Comparison of ENCODE assay signal across 14 cellular contexts in the genomic region with DNA sequence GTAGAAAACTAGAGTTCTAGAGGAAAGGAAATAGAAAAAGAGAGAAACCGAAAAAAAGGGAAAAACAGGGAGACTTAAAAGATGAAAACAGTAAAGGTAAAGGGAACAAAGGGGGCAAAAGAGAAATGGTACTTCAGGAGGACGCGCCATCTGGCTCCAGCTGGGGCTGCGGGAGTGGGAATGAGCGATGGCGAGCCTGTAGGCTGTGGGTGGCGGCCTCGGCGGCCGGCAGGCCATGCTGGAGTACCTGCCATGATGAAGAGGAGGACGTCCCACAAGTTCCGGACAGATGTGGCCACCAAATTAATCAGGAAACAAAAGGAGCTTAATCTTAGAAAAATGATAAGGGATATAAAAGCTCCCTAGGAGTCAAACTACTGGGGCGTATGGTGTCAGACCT. TPM values are rescaled to one million over a fixed set of nuclear protein-coding genes. Genes with fewer than 3 reads are reported as not detected.
A peak's percentile ranks its signal among the peaks of the same experiment; 100 is the strongest.
DNase-seq lines count a peak whose midpoint lies in the region; ATAC-seq and TF ChIP-seq lines count a peak whose summit lies in the region.
"Had no signal": no experiment of that assay in that cellular context is flagged by ENCODE, and none has a peak within 500 bp of the region (broad histone marks: within the 10 kb centered on the region; RNA-seq: fewer than 3 reads in every experiment).

No MANE protein-coding gene starts in this region.

- H3T11ph ChIP-seq in H9 (ENCODE audit: low read length) = no peak overlapping the region

- WGBS in H9 (ENCODE audit: extremely low coverage, insufficient read length, low lambda C conversion rate) = no CpG with 5 or more reads among the region's 13 CpGs
- WGBS in aorta, 2 donors = 94 to 97% methylated on average over 13 of the region's 13 CpGs

- CTCF ChIA-PET in CD8-positive, alpha-beta T cell (lab: Charles Lee) = interaction anchor here (0.9 to 1.5 kb wide), 2 partner anchors 19 to 24 kb away, joined by 3 to 4 read pairs; no protein-coding TSS in a partner anchor

- no peaks in the 10 kb centered on the region for H3K23me2 ChIP-seq in H9 (ENCODE audit: insufficient read length, low read depth, low read length, poor library complexity, severe bottlenecking)

- no peak overlapping the region for H3K4ac ChIP-seq in H9 (ENCODE audit: low read depth, low read length)

- H3K27me3 Mint-ChIP-seq in CD8-positive, alpha-beta T cell (ENCODE audit: low read depth) = no peaks in the 10 kb centered on the region
- H3K27me3 Mint-ChIP-seq in H9 (ENCODE audit: low read depth) (no peaks in the 10 kb centered on the region), endothelial cell (ENCODE audit: unreplicated experiment) (no peaks in the 10 kb centered on the region)
- H3K27me3 Mint-ChIP-seq: CD8-positive, alpha-beta memory T cell had no signal

- TF ChIP-seq CTCF in CD8-positive, alpha-beta T cell (IDR thresholded peaks at IDR 0.05) = no peak
- TF ChIP-seq CTCF in H9 (conservative IDR thresholded peaks at IDR 0.05) (no peak), endothelial cell (IDR thresholded peaks at IDR 0.05; ENCODE audit: unreplicated experiment) (no peak)

- no peak overlapping the region for H2BK12ac ChIP-seq in H9 (ENCODE audit: insufficient read length, low read depth, low read length)

- H2BK120ac ChIP-seq in H9 (ENCODE audit: low read depth, low read length, poor library complexity, severe bottlenecking) = no peak overlapping the region

- H3K4me2 ChIP-seq in H9 (ENCODE audit: insufficient read depth, insufficient read length, low read length) = no peak overlapping the region
- H3K4me2 ChIP-seq: A549 had no signal

- no peak overlapping the region for H2AK5ac ChIP-seq in H9 (ENCODE audit: insufficient read length, low read length)

- H3K14ac ChIP-seq in H9 (ENCODE audit: insufficient read depth, low read length) = no peak overlapping the region

- H3K27me3 ChIP-seq in CD8-positive, alpha-beta T cell (ENCODE audit: insufficient read depth, low read length) = no peaks in the 10 kb centered on the region
- no peaks in the 10 kb centered on the region for H3K27me3 ChIP-seq in H9 (ENCODE audit: insufficient read depth, low read length)
- H3K27me3 ChIP-seq in aorta (ENCODE audit: control insufficient read depth in 1 of 2, insufficient read depth in 2 of 2, low read length in 1 of 2) = no peaks in the 10 kb centered on the region
- H3K27me3 ChIP-seq: BE2C had no signal

- H4K5ac ChIP-seq in H9 (ENCODE audit: insufficient read length, low read depth, low read length) = no peak overlapping the region

- H3K9me3 ChIP-seq in CD8-positive, alpha-beta T cell (ENCODE audit: low read length) = no peaks in the 10 kb centered on the region
- H3K9me3 ChIP-seq in H9 (ENCODE audit: control insufficient read depth, low read depth, low read length) = no peaks in the 10 kb centered on the region
- no peaks in the 10 kb centered on the region for H3K9me3 ChIP-seq in aorta (ENCODE audit: control insufficient read depth, low read length)
- H3K9me3 ChIP-seq: A549, BE2C, Caco-2 had no signal

- POLR2A ChIA-PET in CD8-positive, alpha-beta T cell (lab: Charles Lee) = no interaction called here

- no peak overlapping the region for H3K23ac ChIP-seq in H9 (ENCODE audit: insufficient read length, low read depth, low read length)

- H3K18ac ChIP-seq in H9 (ENCODE audit: insufficient read length, low read depth, low read length) = no peak overlapping the region

- no peak for DNase-seq in CD8-positive, alpha-beta T cell
- DNase-seq in H9 (no peak), endothelial cell (ENCODE audit: low spot score) (no peak), aorta (peak; percentile 6 to 56), NCI-H69 (lab: John Stamatoyannopoulos, UW) (no peak), nucleus accumbens (lab: John Stamatoyannopoulos, UW) (no peak)
- DNase-seq: BE2C; Caco-2; CD8-positive, alpha-beta memory T cell; DND-41; GDM1 had no signal

- peak overlapping the region; percentile 71 for H3K27ac Mint-ChIP-seq in CD8-positive, alpha-beta T cell
- H3K27ac Mint-ChIP-seq in H9 = peak overlapping the region; percentile 20 to 63 (median 23); a peak in 4 of 7 replicates
- H3K27ac Mint-ChIP-seq in endothelial cell (ENCODE audit: unreplicated experiment) = no peak overlapping the region

- H3K56ac ChIP-seq in H9 (ENCODE audit: insufficient read length, low read depth, low read length) = no peak overlapping the region

- H2BK15ac ChIP-seq in H9 (ENCODE audit: low read depth, low read length) = no peak overlapping the region

- no peak overlapping the region for H4K8ac ChIP-seq in H9 (replicated peaks; ENCODE audit: insufficient read length, low read depth, low read length)

- H3K4me3 Mint-ChIP-seq in CD8-positive, alpha-beta T cell = no peak overlapping the region
- H3K4me3 Mint-ChIP-seq in H9 (no peak overlapping the region), endothelial cell (ENCODE audit: unreplicated experiment) (peak overlapping the region; percentile 18)
- H3K4me3 Mint-ChIP-seq: CD8-positive, alpha-beta memory T cell had no signal

- H2AFZ ChIP-seq in H9 (ENCODE audit: low read length) = no peak overlapping the region

- intact Hi-C loops in CD8-positive, alpha-beta T cell (cut with DNase I, micrococcal nuclease) = no loop called here
- intact Hi-C loops in aorta (cut with DNase I) = no loop called here

- H3K79me1 ChIP-seq in H9 (ENCODE audit: insufficient read depth, low read depth, low read length, poor library complexity, severe bottlenecking) = no peaks in the 10 kb centered on the region

- H2BK5ac ChIP-seq in H9 (ENCODE audit: insufficient read length, low read length) = no peak overlapping the region

- no peaks in the 10 kb centered on the region for H4K20me1 ChIP-seq in H9 (ENCODE audit: control insufficient read depth, insufficient read depth, insufficient read length)

- H3K9me3 Mint-ChIP-seq in CD8-positive, alpha-beta T cell = no peaks in the 10 kb centered on the region
- H3K9me3 Mint-ChIP-seq in H9 = no peaks in the 10 kb centered on the region
- no peaks in the 10 kb centered on the region for H3K9me3 Mint-ChIP-seq in endothelial cell (ENCODE audit: unreplicated experiment)
- H3K9me3 Mint-ChIP-seq: CD8-positive, alpha-beta memory T cell had no signal

- H3K4me1 Mint-ChIP-seq in CD8-positive, alpha-beta T cell (ENCODE audit: low read depth) = no peaks in the 10 kb centered on the region
- H3K4me1 Mint-ChIP-seq in H9 = no peaks in the 10 kb centered on the region
- H3K4me1 Mint-ChIP-seq in endothelial cell (ENCODE audit: unreplicated experiment) = no peaks in the 10 kb centered on the region
- H3K4me1 Mint-ChIP-seq: CD8-positive, alpha-beta memory T cell had no signal

- no peaks in the 10 kb centered on the region for H3K4me1 ChIP-seq in CD8-positive, alpha-beta T cell (ENCODE audit: insufficient read depth, low read length)
- no peaks in the 10 kb centered on the region for H3K4me1 ChIP-seq in H9 (ENCODE audit: insufficient read depth, low read length)
- H3K4me1 ChIP-seq in aorta (ENCODE audit: control insufficient read depth in 1 of 2, insufficient read depth in 2 of 2, low read length in 2 of 2) = no peaks in the 10 kb centered on the region
- H3K4me1 ChIP-seq: A549, BE2C, Caco-2 had no signal

- no peak overlapping the region for H3K27ac ChIP-seq in CD8-positive, alpha-beta T cell (ENCODE audit: low read depth, low read length)
- H3K27ac ChIP-seq in H9 (ENCODE audit: insufficient read length, low read depth, low read length) (no peak overlapping the region), aorta (ENCODE audit: low read depth in 1 of 2, low read length in 2 of 2) (no peak overlapping the region)
- H3K27ac ChIP-seq: A549, C4-2B had no signal

- ATAC-seq in CD8-positive, alpha-beta T cell = no peak
- ATAC-seq in aorta (ENCODE audit: low FRiP score) = no peak
- ATAC-seq: A549, HCT116 had no signal

- no peaks in the 10 kb centered on the region for H3K79me2 ChIP-seq in H9 (ENCODE audit: insufficient read depth, low read length)

- no peak overlapping the region for H2BK20ac ChIP-seq in H9 (ENCODE audit: low read depth, low read length, poor library complexity, severe bottlenecking)

- no peak overlapping the region for H3K9ac ChIP-seq in H9 (ENCODE audit: extremely low read depth, insufficient read length, low read length)

- peaks cover 66% of the 10 kb centered on the region for H3K36me3 Mint-ChIP-seq in CD8-positive, alpha-beta T cell
- H3K36me3 Mint-ChIP-seq in H9 (ENCODE audit: insufficient read depth in 1 of 3, low read depth in 3 of 3) (peaks cover 60 to 92% (median 80%) of the 10 kb centered on the region in 3 experiments), endothelial cell (ENCODE audit: low read depth, unreplicated experiment) (peaks cover 23% of the 10 kb centered on the region)

- no peak overlapping the region for H3K4me3 ChIP-seq in CD8-positive, alpha-beta T cell (ENCODE audit: low read depth, low read length)
- H3K4me3 ChIP-seq in aorta (ENCODE audit: low read length in 2 of 2) = no peak overlapping the region
- H3K4me3 ChIP-seq: A549 had no signal

- peaks cover 18% of the 10 kb centered on the region for H3K36me3 ChIP-seq in CD8-positive, alpha-beta T cell (ENCODE audit: insufficient read depth, low read length)
- H3K36me3 ChIP-seq in aorta (ENCODE audit: control insufficient read depth in 1 of 2, insufficient read depth in 2 of 2, low read length in 1 of 2) = peaks cover 4 to 11% of the 10 kb centered on the region in 2 donors

- no peak overlapping the region for H4K91ac ChIP-seq in H9 (ENCODE audit: insufficient read length, low read depth, low read length)

RNA-seq across cellular contexts. Expression of a gene that starts 21.7 kb away (rescaled TPM):
- total RNA-seq in CD8-positive, alpha-beta T cell = 10 to 100 TPM; 12.6 TPM
- total RNA-seq in H9 (2021) (19.7 and 21.5 TPM in 2 replicates), endothelial cell (ENCODE audit: unreplicated experiment) (10.2 TPM), aorta (10 to 100 TPM; 21.0 to 25.1 TPM)
- 10 to 100 TPM; 33.6 to 66.7 TPM for polyA plus RNA-seq in aorta

RNA-seq across cellular contexts. Expression of a gene that starts 26.5 kb away (rescaled TPM):
- 10 to 100 TPM; 16.9 to 19.2 TPM for total RNA-seq in CD8-positive, alpha-beta T cell
- 366 and 387 TPM in 2 replicates for total RNA-seq in H9 (2021)
- 74.9 TPM for total RNA-seq in endothelial cell (ENCODE audit: unreplicated experiment)
- 10 to 100 TPM; 37.8 to 38.1 TPM for total RNA-seq in aorta
- 10 to 100 TPM; 30.0 to 31.6 TPM for polyA plus RNA-seq in aorta

Comparison
In these comparisons a context has a peak if more than half of its experiments do, and no peak if none do; other contexts are left out.
1. DNase-seq: peak in aorta (2 of 2); none in CD8-positive, alpha-beta T cell (0 of 7), H9 (single experiment), endothelial cell (single experiment), NCI-H69 (single experiment) and nucleus accumbens (0 of 56).